Comparison of ENCODE assay signal across 1 cellular context in the genomic region with DNA sequence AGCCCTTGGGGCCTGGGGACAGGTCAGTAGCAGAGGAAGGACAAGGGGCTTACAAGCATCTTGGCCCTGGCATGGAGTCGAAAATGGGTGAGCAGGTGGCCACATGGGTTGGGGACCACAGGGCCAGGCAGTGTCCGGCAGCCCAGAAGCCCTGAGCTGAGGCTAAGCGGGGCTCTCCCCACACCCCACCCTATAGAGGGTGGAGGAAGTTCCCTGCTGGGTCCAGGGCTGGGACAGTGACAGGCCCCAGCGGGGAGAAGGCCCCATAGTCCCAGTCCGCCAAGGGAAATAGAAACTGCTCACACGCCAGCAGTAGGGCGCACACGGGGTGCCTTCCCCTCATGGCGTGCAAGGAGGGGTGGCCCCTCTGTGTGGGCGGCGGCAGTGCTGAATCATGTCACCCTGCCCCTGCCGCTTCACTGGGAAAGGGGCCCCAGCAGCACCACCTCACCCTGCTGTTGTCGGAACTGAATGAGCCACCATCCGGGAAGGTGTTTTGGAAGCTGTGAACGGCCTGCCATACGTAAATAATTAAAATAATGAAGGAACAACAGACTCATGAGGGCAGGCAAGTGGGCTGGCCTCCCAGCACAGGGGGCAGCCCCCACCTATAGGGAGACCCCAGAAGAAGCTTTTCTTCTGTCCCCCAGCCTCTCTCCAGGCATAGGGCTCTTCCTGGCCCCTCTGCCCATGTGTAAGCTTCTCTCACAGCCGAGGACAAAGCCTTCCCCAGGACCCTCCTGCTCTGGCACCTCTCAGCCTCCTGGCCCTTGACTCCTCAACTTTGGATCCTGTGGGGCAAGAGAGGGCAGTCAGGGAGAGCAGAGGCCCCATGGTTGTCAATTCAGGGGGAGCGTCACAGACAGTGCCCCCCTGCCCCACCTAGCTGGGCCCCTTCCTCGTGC.
TF ChIP-seq lines count a peak whose summit lies in the region.

No MANE protein-coding gene starts in this region.

TF ChIP-seq in GM12878, 131 proteins besides CTCF, POLR2A, EP300 and RAD21 (continued from another document):
- TF ChIP-seq POLR2AphosphoS2 (IDR thresholded peaks at IDR 0.05; ENCODE audit: low read depth, low read length), result peak; percentile 80; the same call in 1 of the 2 replicates
- TF ChIP-seq IRF4 (IDR thresholded peaks at IDR 0.05; ENCODE audit: low read depth, low read length), result peak; percentile 76
- TF ChIP-seq WRNIP1 (IDR thresholded peaks at IDR 0.05; ENCODE audit: borderline replicate concordance, low read depth, low read length), result no peak
- TF ChIP-seq, protein P1, sequence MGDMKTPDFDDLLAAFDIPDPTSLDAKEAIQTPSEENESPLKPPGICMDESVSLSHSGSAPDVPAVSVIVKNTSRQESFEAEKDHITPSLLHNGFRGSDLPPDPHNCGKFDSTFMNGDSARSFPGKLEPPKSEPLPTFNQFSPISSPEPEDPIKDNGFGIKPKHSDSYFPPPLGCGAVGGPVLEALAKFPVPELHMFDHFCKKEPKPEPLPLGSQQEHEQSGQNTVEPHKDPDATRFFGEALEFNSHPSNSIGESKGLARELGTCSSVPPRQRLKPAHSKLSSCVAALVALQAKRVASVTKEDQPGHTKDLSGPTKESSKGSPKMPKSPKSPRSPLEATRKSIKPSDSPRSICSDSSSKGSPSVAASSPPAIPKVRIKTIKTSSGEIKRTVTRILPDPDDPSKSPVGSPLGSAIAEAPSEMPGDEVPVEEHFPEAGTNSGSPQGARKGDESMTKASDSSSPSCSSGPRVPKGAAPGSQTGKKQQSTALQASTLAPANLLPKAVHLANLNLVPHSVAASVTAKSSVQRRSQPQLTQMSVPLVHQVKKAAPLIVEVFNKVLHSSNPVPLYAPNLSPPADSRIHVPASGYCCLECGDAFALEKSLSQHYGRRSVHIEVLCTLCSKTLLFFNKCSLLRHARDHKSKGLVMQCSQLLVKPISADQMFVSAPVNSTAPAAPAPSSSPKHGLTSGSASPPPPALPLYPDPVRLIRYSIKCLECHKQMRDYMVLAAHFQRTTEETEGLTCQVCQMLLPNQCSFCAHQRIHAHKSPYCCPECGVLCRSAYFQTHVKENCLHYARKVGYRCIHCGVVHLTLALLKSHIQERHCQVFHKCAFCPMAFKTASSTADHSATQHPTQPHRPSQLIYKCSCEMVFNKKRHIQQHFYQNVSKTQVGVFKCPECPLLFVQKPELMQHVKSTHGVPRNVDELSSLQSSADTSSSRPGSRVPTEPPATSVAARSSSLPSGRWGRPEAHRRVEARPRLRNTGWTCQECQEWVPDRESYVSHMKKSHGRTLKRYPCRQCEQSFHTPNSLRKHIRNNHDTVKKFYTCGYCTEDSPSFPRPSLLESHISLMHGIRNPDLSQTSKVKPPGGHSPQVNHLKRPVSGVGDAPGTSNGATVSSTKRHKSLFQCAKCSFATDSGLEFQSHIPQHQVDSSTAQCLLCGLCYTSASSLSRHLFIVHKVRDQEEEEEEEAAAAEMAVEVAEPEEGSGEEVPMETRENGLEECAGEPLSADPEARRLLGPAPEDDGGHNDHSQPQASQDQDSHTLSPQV (IDR thresholded peaks at IDR 0.05), result peak; percentile 71; the same call in 1 of the 2 replicates
- TF ChIP-seq RUNX3 (IDR thresholded peaks at IDR 0.05; ENCODE audit: low read length), result no peak
- TF ChIP-seq SMARCA5 (IDR thresholded peaks at IDR 0.05), result 0 out of 2 replicates have a peak, but pooled peaks have one; percentile 40
- TF ChIP-seq, protein P2, sequence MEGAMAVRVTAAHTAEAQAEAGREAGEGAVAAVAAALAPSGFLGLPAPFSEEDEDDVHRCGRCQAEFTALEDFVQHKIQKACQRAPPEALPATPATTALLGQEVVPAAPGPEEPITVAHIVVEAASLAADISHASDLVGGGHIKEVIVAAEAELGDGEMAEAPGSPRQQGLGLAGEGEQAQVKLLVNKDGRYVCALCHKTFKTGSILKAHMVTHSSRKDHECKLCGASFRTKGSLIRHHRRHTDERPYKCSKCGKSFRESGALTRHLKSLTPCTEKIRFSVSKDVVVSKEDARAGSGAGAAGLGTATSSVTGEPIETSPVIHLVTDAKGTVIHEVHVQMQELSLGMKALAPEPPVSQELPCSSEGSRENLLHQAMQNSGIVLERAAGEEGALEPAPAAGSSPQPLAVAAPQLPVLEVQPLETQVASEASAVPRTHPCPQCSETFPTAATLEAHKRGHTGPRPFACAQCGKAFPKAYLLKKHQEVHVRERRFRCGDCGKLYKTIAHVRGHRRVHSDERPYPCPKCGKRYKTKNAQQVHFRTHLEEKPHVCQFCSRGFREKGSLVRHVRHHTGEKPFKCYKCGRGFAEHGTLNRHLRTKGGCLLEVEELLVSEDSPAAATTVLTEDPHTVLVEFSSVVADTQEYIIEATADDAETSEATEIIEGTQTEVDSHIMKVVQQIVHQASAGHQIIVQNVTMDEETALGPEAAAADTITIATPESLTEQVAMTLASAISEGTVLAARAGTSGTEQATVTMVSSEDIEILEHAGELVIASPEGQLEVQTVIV (IDR thresholded peaks at IDR 0.05; ENCODE audit: borderline replicate concordance, partially characterized antibody), result no peak
- peak; percentile 94 for TF ChIP-seq TCF3 (IDR thresholded peaks at IDR 0.05; ENCODE audit: borderline replicate concordance, insufficient read depth, low read depth, low read length)
- no peak; the same call in 1 of the 2 replicates for TF ChIP-seq RCOR1 (conservative IDR thresholded peaks at IDR 0.05; ENCODE audit: low read depth, low read length)
- TF ChIP-seq YBX1 (IDR thresholded peaks at IDR 0.05), result peak; percentile 81; the same call in 1 of the 2 replicates
- no peak; the same call in 1 of the 2 replicates for TF ChIP-seq SIN3A (IDR thresholded peaks at IDR 0.05; ENCODE audit: low read depth, low read length)
- peak; percentile 86 for TF ChIP-seq MTA2 (IDR thresholded peaks at IDR 0.05; ENCODE audit: low read depth)
- peak; percentile 89 for TF ChIP-seq YY1 (IDR thresholded peaks at IDR 0.05; ENCODE audit: low read depth, low read length)
- no peak for TF ChIP-seq MYC (IDR thresholded peaks at IDR 0.05; ENCODE audit: insufficient read depth, insufficient read length, insufficient replicate concordance, low read length, severe bottlenecking)
- TF ChIP-seq, protein P3, sequence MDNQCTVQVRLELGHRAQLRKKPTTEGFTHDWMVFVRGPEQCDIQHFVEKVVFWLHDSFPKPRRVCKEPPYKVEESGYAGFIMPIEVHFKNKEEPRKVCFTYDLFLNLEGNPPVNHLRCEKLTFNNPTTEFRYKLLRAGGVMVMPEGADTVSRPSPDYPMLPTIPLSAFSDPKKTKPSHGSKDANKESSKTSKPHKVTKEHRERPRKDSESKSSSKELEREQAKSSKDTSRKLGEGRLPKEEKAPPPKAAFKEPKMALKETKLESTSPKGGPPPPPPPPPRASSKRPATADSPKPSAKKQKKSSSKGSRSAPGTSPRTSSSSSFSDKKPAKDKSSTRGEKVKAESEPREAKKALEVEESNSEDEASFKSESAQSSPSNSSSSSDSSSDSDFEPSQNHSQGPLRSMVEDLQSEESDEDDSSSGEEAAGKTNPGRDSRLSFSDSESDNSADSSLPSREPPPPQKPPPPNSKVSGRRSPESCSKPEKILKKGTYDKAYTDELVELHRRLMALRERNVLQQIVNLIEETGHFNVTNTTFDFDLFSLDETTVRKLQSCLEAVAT (IDR thresholded peaks at IDR 0.05), result peak; percentile 94
- no peak for TF ChIP-seq ZNF384 (IDR thresholded peaks at IDR 0.05; ENCODE audit: borderline replicate concordance, low read depth, low read length)
- TF ChIP-seq, protein P4, sequence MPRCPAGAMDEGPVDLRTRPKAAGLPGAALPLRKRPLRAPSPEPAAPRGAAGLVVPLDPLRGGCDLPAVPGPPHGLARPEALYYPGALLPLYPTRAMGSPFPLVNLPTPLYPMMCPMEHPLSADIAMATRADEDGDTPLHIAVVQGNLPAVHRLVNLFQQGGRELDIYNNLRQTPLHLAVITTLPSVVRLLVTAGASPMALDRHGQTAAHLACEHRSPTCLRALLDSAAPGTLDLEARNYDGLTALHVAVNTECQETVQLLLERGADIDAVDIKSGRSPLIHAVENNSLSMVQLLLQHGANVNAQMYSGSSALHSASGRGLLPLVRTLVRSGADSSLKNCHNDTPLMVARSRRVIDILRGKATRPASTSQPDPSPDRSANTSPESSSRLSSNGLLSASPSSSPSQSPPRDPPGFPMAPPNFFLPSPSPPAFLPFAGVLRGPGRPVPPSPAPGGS (IDR thresholded peaks at IDR 0.05; ENCODE audit: borderline replicate concordance, insufficient read depth, low read depth, low read length, poor library complexity, severe bottlenecking), result peak; percentile 99
- TF ChIP-seq, protein P5, sequence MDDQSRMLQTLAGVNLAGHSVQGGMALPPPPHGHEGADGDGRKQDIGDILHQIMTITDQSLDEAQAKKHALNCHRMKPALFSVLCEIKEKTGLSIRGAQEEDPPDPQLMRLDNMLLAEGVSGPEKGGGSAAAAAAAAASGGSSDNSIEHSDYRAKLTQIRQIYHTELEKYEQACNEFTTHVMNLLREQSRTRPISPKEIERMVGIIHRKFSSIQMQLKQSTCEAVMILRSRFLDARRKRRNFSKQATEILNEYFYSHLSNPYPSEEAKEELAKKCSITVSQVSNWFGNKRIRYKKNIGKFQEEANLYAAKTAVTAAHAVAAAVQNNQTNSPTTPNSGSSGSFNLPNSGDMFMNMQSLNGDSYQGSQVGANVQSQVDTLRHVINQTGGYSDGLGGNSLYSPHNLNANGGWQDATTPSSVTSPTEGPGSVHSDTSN (IDR thresholded peaks at IDR 0.05; ENCODE audit: insufficient replicate concordance, low read depth, low read length), result peak; percentile 56
- peak; percentile 26; the same call in 1 of the 2 replicates for TF ChIP-seq BRCA1 (IDR thresholded peaks at IDR 0.05; ENCODE audit: low read depth, low read length)
- TF ChIP-seq PAX8 (IDR thresholded peaks at IDR 0.05), result no peak
- no peak for TF ChIP-seq ZZZ3 (IDR thresholded peaks at IDR 0.05; ENCODE audit: control insufficient read depth, insufficient read length, low read depth)
- no peak for TF ChIP-seq KDM1A (IDR thresholded peaks at IDR 0.05; ENCODE audit: borderline replicate concordance)
TF ChIP-seq in GM12878: peak in this region for 72.
